Comparison of ENCODE assay signal across 10 cellular contexts in genomic region chr10:3808689-3809199, GRCh38. TPM values are rescaled to one million over a fixed set of nuclear protein-coding genes. Genes with fewer than 3 reads are reported as not detected.
A peak's percentile ranks its signal among the peaks of the same experiment; 100 is the strongest.
DNase-seq lines count a peak whose midpoint lies in the region; ATAC-seq and TF ChIP-seq lines count a peak whose summit lies in the region.
"Had no signal": no experiment of that assay in that cellular context is flagged by ENCODE, and none has a peak within 500 bp of the region (broad histone marks: within the 10 kb centered on the region; RNA-seq: fewer than 3 reads in every experiment).

No MANE protein-coding gene starts in this region.

- H3K36me3 Mint-ChIP-seq in activated naive CD4-positive, alpha-beta T cell treated with anti-CD3 and anti-CD28 coated beads for 36 hours (ENCODE audit: low read depth): no peaks in the 10 kb centered on the region
- H3K36me3 Mint-ChIP-seq in activated naive CD4-positive, alpha-beta T cell treated with anti-CD3 and anti-CD28 coated beads, Interleukin-2, amount 50 U/mL, for 72 hours: no peaks in the 10 kb centered on the region

- H3K9me3 Mint-ChIP-seq in activated naive CD4-positive, alpha-beta T cell treated with anti-CD3 and anti-CD28 coated beads for 36 hours: no peaks in the 10 kb centered on the region
- no peaks in the 10 kb centered on the region for H3K9me3 Mint-ChIP-seq in activated naive CD4-positive, alpha-beta T cell treated with anti-CD3 and anti-CD28 coated beads, Interleukin-2, amount 50 U/mL, for 72 hours
- H3K9me3 Mint-ChIP-seq: dendritic cell treated with granulocyte-macrophage colony-stimulating factor and Interleukin-4, amounts not matched to agents 40 ng/mL and 50 ng/mL, for 4 days had no signal

- DNase-seq in activated naive CD4-positive, alpha-beta T cell treated with anti-CD3 and anti-CD28 coated beads for 36 hours: no peak
- DNase-seq in activated naive CD4-positive, alpha-beta T cell treated with anti-CD3 and anti-CD28 coated beads, Interleukin-2, amount 50 U/mL, for 72 hours (ENCODE audit: low spot score in 2 of 2): no peak
- DNase-seq in astrocyte of the cerebellum (ENCODE audit: low read depth): no peak
- DNase-seq in lower lobe of right lung: no peak
- DNase-seq in transverse colon: no peak
- no peak for DNase-seq in DMS114 treated with DMSO at 0.1 percent for 48 hours (lab: John Stamatoyannopoulos, UW; ENCODE audit: unreplicated experiment)
- DNase-seq in MV-4-11 (lab: John Stamatoyannopoulos, UW): no peak

- no peak overlapping the region for H3K4me3 Mint-ChIP-seq in activated naive CD4-positive, alpha-beta T cell treated with anti-CD3 and anti-CD28 coated beads for 36 hours
- H3K4me3 Mint-ChIP-seq: dendritic cell treated with granulocyte-macrophage colony-stimulating factor and Interleukin-4, amounts not matched to agents 40 ng/mL and 50 ng/mL, for 4 days had no signal

- CTCF ChIA-PET in activated naive CD4-positive, alpha-beta T cell treated with anti-CD3 and anti-CD28 coated beads for 36 hours (lab: Charles Lee): no interaction called here

- intact Hi-C loops in activated naive CD4-positive, alpha-beta T cell treated with anti-CD3 and anti-CD28 coated beads for 36 hours (cut with micrococcal nuclease): loop anchor here (10.0 kb wide), 1 partner anchor 436 kb away; no protein-coding TSS in a partner anchor
- intact Hi-C loops in lower lobe of right lung (cut with DNase I) (no loop called here), transverse colon (cut with DNase I; ENCODE audit: low total_unique reads) (no loop called here)

- peaks cover 85% of the 10 kb centered on the region for H3K4me1 ChIP-seq in lower lobe of right lung
- peaks cover 49 to 80% (median 68%) of the 10 kb centered on the region in 4 donors for H3K4me1 ChIP-seq in transverse colon

- WGBS in transverse colon (ENCODE audit: low coverage in 1 of 2), 2 donors: 91 to 95% methylated on average over 5 to 6 of the region's 6 CpGs

- ATAC-seq in activated naive CD4-positive, alpha-beta T cell treated with anti-CD3 and anti-CD28 coated beads, Interleukin-2, amount 50 U/mL, for 72 hours: no peak
- ATAC-seq in lower lobe of right lung: no peak
- no peak for ATAC-seq in GM21528 (IDR thresholded peaks at IDR 0.05; ENCODE audit: low FRiP score, unreplicated experiment)
- ATAC-seq: SK-N-SH treated with all-trans-retinoic acid at 6 μM for 48 hours had no signal

- H3K9me3 ChIP-seq in lower lobe of right lung: no peaks in the 10 kb centered on the region
- H3K9me3 ChIP-seq in transverse colon: no peaks in the 10 kb centered on the region

- TF ChIP-seq CTCF in astrocyte of the cerebellum (IDR thresholded peaks at IDR 0.05; ENCODE audit: low read depth, low read length, missing control alignments) (no peak), lower lobe of right lung (IDR thresholded peaks at IDR 0.05) (no peak), transverse colon (IDR thresholded peaks at IDR 0.05) (no peak)

- no peak for TF ChIP-seq EP300 in transverse colon (IDR thresholded peaks at IDR 0.05; ENCODE audit: low read depth)

- H3K4me3 ChIP-seq in astrocyte of the cerebellum (ENCODE audit: low read depth, low read length): peak overlapping the region; percentile 6
- H3K4me3 ChIP-seq in lower lobe of right lung: no peak overlapping the region
- H3K4me3 ChIP-seq in transverse colon: no peak overlapping the region

- in situ Hi-C loops in astrocyte of the cerebellum (cut with HindIII; ENCODE audit: low sequenced_read_pairs): loop anchor here (25.0 kb wide), 1 partner anchor 429 kb away; no protein-coding TSS in a partner anchor
- in situ Hi-C loops in transverse colon (cut with MboI; ENCODE audit: low pct_ligation_motif_present in 1 of 4, low pct_unique_long_range_greater_than_20kb in 1 of 4, low sequenced_read_pairs in 3 of 4): no loop called here

- no peaks in the 10 kb centered on the region for H3K27me3 Mint-ChIP-seq in activated naive CD4-positive, alpha-beta T cell treated with anti-CD3 and anti-CD28 coated beads for 36 hours (ENCODE audit: low read depth)
- H3K27me3 Mint-ChIP-seq: dendritic cell treated with granulocyte-macrophage colony-stimulating factor and Interleukin-4, amounts not matched to agents 40 ng/mL and 50 ng/mL, for 4 days had no signal

- peaks cover 85% of the 10 kb centered on the region for H3K4me1 Mint-ChIP-seq in activated naive CD4-positive, alpha-beta T cell treated with anti-CD3 and anti-CD28 coated beads for 36 hours (ENCODE audit: low read depth)

- H3K36me3 ChIP-seq in lower lobe of right lung (no peaks in the 10 kb centered on the region), transverse colon (no peaks in the 10 kb centered on the region)

- H3K27ac ChIP-seq in lower lobe of right lung (peak overlapping the region; percentile 89), transverse colon (peak overlapping the region; percentile 88 to 94 (median 91))

- peak overlapping the region; percentile 17 for H3K27ac Mint-ChIP-seq in activated naive CD4-positive, alpha-beta T cell treated with anti-CD3 and anti-CD28 coated beads for 36 hours
- peak overlapping the region in 1 of 2 donors; percentile 100 for H3K27ac Mint-ChIP-seq in activated naive CD4-positive, alpha-beta T cell treated with anti-CD3 and anti-CD28 coated beads, Interleukin-2, amount 50 U/mL, for 72 hours
- H3K27ac Mint-ChIP-seq: dendritic cell treated with granulocyte-macrophage colony-stimulating factor and Interleukin-4, amounts not matched to agents 40 ng/mL and 50 ng/mL, for 4 days had no signal

- H3K27me3 ChIP-seq in lower lobe of right lung (ENCODE audit: low read depth): no peaks in the 10 kb centered on the region
- H3K27me3 ChIP-seq in transverse colon: no peaks in the 10 kb centered on the region

- TF ChIP-seq POLR2A in transverse colon (IDR thresholded peaks at IDR 0.05): no peak

RNA-seq across cellular contexts. Expression of gene KLF6, which starts 23.7 kb away (rescaled TPM):
- 10 to 100 TPM; 78.9 to 82.1 TPM for total RNA-seq in activated naive CD4-positive, alpha-beta T cell treated with anti-CD3 and anti-CD28 coated beads for 36 hours
- total RNA-seq in activated naive CD4-positive, alpha-beta T cell treated with anti-CD3 and anti-CD28 coated beads, Interleukin-2, amount 50 U/mL, for 72 hours: 100 to 1,000 TPM in 1 of 2 donors, 10 to 100 TPM in 1; 85.2 to 126 TPM
- total RNA-seq in lower lobe of right lung: 242 TPM
- 100 to 1,000 TPM; 140 to 304 (median 291) TPM for total RNA-seq in transverse colon
